ENCODE assay signal across 2 cellular contexts in the genomic region with DNA sequence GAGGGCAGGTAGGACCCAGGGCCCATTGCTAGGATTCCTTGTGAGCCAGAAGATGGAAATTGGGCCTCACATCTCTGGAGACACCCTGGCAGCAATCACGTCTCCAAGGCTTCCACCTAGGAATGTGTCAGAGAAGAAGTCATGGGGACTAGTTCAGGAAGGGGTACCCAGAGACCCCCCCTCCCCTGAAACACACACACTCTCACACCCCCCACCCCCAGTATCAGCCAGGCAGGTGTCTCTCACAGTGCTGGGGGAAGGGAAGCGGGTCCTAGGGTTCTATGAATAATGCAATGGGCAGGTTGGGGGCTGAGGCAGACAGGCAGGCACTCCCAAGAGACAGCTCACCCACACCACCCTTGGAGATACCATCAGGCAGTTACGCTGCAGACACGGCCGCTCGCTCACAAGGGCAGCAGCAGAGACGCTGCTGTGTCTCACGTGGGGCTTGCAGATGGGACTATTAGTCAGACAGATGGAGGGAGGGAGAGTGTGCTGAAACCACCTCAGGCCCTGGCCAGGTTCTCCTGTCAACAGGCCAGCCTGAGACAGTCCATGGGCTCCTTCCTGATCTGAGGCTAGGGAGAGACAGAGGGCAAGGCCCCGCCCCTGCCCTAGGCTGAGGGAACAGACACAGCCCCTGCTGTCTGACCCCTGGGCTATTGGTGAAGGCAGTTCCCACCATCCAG.
TF ChIP-seq lines count a peak whose summit lies in the region.

No MANE protein-coding gene starts in this region.

TF ChIP-seq in SK-N-SH, 30 proteins besides CTCF, POLR2A, EP300 and RAD21:
- TF ChIP-seq, protein P1, sequence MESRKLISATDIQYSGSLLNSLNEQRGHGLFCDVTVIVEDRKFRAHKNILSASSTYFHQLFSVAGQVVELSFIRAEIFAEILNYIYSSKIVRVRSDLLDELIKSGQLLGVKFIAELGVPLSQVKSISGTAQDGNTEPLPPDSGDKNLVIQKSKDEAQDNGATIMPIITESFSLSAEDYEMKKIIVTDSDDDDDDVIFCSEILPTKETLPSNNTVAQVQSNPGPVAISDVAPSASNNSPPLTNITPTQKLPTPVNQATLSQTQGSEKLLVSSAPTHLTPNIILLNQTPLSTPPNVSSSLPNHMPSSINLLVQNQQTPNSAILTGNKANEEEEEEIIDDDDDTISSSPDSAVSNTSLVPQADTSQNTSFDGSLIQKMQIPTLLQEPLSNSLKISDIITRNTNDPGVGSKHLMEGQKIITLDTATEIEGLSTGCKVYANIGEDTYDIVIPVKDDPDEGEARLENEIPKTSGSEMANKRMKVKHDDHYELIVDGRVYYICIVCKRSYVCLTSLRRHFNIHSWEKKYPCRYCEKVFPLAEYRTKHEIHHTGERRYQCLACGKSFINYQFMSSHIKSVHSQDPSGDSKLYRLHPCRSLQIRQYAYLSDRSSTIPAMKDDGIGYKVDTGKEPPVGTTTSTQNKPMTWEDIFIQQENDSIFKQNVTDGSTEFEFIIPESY (IDR thresholded peaks at IDR 0.05; ENCODE audit: borderline replicate concordance, low read depth): no peak
- no peak for TF ChIP-seq EZH2phosphoT487 (IDR thresholded peaks at IDR 0.05; ENCODE audit: borderline replicate concordance, low read depth)
- TF ChIP-seq FOSL2 (IDR thresholded peaks at IDR 0.05; ENCODE audit: borderline replicate concordance, low read depth): no peak
- TF ChIP-seq CHD2 (IDR thresholded peaks at IDR 0.05; ENCODE audit: low read length, partially characterized antibody): no peak
- TF ChIP-seq FOXM1 (IDR thresholded peaks at IDR 0.05; ENCODE audit: low read depth): no peak
- no peak for TF ChIP-seq SMC3 (IDR thresholded peaks at IDR 0.05; ENCODE audit: low read depth, low read length)
- no peak for TF ChIP-seq YY1 (IDR thresholded peaks at IDR 0.05; ENCODE audit: low read depth)
- peak; percentile 47; the same call in 1 of the 2 replicates for TF ChIP-seq MXI1 (IDR thresholded peaks at IDR 0.05; ENCODE audit: low read depth, low read length)
- TF ChIP-seq RCOR1 (IDR thresholded peaks at IDR 0.05; ENCODE audit: low read length): no peak
- TF ChIP-seq GATA2 (CRISPR knock-in tag; IDR thresholded peaks at IDR 0.05): peak; percentile 88
- TF ChIP-seq, protein P2, sequence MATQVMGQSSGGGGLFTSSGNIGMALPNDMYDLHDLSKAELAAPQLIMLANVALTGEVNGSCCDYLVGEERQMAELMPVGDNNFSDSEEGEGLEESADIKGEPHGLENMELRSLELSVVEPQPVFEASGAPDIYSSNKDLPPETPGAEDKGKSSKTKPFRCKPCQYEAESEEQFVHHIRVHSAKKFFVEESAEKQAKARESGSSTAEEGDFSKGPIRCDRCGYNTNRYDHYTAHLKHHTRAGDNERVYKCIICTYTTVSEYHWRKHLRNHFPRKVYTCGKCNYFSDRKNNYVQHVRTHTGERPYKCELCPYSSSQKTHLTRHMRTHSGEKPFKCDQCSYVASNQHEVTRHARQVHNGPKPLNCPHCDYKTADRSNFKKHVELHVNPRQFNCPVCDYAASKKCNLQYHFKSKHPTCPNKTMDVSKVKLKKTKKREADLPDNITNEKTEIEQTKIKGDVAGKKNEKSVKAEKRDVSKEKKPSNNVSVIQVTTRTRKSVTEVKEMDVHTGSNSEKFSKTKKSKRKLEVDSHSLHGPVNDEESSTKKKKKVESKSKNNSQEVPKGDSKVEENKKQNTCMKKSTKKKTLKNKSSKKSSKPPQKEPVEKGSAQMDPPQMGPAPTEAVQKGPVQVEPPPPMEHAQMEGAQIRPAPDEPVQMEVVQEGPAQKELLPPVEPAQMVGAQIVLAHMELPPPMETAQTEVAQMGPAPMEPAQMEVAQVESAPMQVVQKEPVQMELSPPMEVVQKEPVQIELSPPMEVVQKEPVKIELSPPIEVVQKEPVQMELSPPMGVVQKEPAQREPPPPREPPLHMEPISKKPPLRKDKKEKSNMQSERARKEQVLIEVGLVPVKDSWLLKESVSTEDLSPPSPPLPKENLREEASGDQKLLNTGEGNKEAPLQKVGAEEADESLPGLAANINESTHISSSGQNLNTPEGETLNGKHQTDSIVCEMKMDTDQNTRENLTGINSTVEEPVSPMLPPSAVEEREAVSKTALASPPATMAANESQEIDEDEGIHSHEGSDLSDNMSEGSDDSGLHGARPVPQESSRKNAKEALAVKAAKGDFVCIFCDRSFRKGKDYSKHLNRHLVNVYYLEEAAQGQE (IDR thresholded peaks at IDR 0.05; ENCODE audit: low read depth, low read length): no peak
- TF ChIP-seq RFX5 (IDR thresholded peaks at IDR 0.05; ENCODE audit: low read length): no peak
- no peak for TF ChIP-seq TCF12 (IDR thresholded peaks at IDR 0.05)
- TF ChIP-seq JUND (IDR thresholded peaks at IDR 0.05): no peak
- no peak for TF ChIP-seq NFIC (IDR thresholded peaks at IDR 0.05; ENCODE audit: borderline replicate concordance)

TF ChIP-seq in SK-N-SH treated with all-trans-retinoic acid at 6 μM for 48 hours, 23 proteins besides CTCF, POLR2A, EP300 and RAD21 (continued from another document):
- TF ChIP-seq, protein P3, sequence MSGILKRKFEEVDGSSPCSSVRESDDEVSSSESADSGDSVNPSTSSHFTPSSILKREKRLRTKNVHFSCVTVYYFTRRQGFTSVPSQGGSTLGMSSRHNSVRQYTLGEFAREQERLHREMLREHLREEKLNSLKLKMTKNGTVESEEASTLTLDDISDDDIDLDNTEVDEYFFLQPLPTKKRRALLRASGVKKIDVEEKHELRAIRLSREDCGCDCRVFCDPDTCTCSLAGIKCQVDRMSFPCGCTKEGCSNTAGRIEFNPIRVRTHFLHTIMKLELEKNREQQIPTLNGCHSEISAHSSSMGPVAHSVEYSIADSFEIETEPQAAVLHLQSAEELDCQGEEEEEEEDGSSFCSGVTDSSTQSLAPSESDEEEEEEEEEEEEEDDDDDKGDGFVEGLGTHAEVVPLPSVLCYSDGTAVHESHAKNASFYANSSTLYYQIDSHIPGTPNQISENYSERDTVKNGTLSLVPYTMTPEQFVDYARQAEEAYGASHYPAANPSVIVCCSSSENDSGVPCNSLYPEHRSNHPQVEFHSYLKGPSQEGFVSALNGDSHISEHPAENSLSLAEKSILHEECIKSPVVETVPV (CRISPR knock-in tag; IDR thresholded peaks at IDR 0.05): no peak
- TF ChIP-seq TCF4 (CRISPR knock-in tag; IDR thresholded peaks at IDR 0.05; ENCODE audit: borderline replicate concordance) (no peak), BACH2 (CRISPR knock-in tag; IDR thresholded peaks at IDR 0.05; ENCODE audit: borderline replicate concordance) (no peak), ZFP3 (CRISPR knock-in tag; IDR thresholded peaks at IDR 0.05) (no peak), OSR1 (CRISPR knock-in tag; IDR thresholded peaks at IDR 0.05) (no peak), SNAI2 (CRISPR knock-in tag; IDR thresholded peaks at IDR 0.05) (no peak), ZNF8 (CRISPR knock-in tag; IDR thresholded peaks at IDR 0.05) (no peak), ZC3H10 (CRISPR knock-in tag; IDR thresholded peaks at IDR 0.05) (no peak), CSDC2 (CRISPR knock-in tag; IDR thresholded peaks at IDR 0.05) (no peak), ESRRG (CRISPR knock-in tag; IDR thresholded peaks at IDR 0.05) (no peak), ZNF70 (CRISPR knock-in tag; IDR thresholded peaks at IDR 0.05) (no peak), RARB (CRISPR knock-in tag; IDR thresholded peaks at IDR 0.05) (no peak), ARNTL (CRISPR knock-in tag; IDR thresholded peaks at IDR 0.05; ENCODE audit: borderline replicate concordance, low read depth) (no peak), ZFP30 (CRISPR knock-in tag; IDR thresholded peaks at IDR 0.05) (no peak)
- TF ChIP-seq, protein P4, sequence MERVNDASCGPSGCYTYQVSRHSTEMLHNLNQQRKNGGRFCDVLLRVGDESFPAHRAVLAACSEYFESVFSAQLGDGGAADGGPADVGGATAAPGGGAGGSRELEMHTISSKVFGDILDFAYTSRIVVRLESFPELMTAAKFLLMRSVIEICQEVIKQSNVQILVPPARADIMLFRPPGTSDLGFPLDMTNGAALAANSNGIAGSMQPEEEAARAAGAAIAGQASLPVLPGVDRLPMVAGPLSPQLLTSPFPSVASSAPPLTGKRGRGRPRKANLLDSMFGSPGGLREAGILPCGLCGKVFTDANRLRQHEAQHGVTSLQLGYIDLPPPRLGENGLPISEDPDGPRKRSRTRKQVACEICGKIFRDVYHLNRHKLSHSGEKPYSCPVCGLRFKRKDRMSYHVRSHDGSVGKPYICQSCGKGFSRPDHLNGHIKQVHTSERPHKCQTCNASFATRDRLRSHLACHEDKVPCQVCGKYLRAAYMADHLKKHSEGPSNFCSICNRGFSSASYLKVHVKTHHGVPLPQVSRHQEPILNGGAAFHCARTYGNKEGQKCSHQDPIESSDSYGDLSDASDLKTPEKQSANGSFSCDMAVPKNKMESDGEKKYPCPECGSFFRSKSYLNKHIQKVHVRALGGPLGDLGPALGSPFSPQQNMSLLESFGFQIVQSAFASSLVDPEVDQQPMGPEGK (CRISPR knock-in tag; IDR thresholded peaks at IDR 0.05; ENCODE audit: borderline replicate concordance): no peak
- TF ChIP-seq, protein P5, sequence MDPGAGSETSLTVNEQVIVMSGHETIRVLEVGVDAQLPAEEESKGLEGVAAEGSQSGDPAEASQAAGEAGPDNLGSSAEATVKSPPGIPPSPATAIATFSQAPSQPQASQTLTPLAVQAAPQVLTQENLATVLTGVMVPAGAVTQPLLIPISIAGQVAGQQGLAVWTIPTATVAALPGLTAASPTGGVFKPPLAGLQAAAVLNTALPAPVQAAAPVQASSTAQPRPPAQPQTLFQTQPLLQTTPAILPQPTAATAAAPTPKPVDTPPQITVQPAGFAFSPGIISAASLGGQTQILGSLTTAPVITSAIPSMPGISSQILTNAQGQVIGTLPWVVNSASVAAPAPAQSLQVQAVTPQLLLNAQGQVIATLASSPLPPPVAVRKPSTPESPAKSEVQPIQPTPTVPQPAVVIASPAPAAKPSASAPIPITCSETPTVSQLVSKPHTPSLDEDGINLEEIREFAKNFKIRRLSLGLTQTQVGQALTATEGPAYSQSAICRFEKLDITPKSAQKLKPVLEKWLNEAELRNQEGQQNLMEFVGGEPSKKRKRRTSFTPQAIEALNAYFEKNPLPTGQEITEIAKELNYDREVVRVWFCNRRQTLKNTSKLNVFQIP (CRISPR knock-in tag; IDR thresholded peaks at IDR 0.05; ENCODE audit: borderline replicate concordance, low read depth): no peak
- TF ChIP-seq, protein P6, sequence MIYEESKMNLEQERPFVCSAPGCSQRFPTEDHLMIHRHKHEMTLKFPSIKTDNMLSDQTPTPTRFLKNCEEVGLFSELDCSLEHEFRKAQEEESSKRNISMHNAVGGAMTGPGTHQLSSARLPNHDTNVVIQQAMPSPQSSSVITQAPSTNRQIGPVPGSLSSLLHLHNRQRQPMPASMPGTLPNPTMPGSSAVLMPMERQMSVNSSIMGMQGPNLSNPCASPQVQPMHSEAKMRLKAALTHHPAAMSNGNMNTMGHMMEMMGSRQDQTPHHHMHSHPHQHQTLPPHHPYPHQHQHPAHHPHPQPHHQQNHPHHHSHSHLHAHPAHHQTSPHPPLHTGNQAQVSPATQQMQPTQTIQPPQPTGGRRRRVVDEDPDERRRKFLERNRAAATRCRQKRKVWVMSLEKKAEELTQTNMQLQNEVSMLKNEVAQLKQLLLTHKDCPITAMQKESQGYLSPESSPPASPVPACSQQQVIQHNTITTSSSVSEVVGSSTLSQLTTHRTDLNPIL (CRISPR knock-in tag; IDR thresholded peaks at IDR 0.05; ENCODE audit: low read depth): no peak
